Comparison of ENCODE assay signal across 18 cellular contexts in the genomic region with DNA sequence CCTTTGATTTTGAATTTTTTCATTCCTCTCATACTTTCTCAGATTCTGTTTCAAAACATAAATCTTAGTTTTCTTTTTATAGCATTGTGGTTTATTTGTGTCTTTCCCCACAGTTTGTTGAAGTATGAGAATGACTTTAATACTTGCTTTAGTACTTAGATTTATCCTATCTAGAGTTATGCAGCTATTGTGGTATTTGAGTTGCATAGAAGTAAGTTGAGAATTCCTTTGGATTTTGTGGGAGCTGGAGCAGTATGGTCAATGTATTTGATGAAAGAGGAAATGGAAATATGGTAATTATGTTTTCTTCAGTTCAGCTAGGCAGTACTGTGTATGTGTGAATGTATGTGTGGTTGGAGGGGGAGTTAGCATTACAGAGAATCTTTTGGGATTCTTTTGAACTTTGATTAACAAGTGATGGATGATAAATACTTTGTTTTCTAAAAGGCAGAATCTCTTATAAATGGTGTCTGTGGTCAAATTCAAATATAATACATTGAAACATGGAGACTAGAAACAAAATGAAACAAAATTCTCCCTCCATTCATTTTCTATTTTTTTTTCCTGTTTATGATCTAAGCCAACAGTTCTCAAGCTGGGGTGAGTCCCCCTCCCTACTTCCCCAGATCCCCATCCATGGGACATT. TPM values are rescaled to one million over a fixed set of nuclear protein-coding genes. Genes with fewer than 3 reads are reported as not detected.
DNase-seq lines count a peak whose midpoint lies in the region; ATAC-seq and TF ChIP-seq lines count a peak whose summit lies in the region.
"Had no signal": no experiment of that assay in that cellular context is flagged by ENCODE, and none has a peak within 500 bp of the region (broad histone marks: within the 10 kb centered on the region; RNA-seq: fewer than 3 reads in every experiment).

No MANE protein-coding gene starts in this region.

- H3K27ac Mint-ChIP-seq in GM23338 (peak overlapping the region; percentile 19; the same call in 1 of the 2 replicates), chondrocyte (ENCODE audit: unreplicated experiment) (peak overlapping the region; percentile 10)
- H3K27ac Mint-ChIP-seq: activated CD8-positive, alpha-beta T cell treated with anti-CD3 and anti-CD28 coated beads, Interleukin-2, amount 10 ng/mL, durations not matched to agents 7 days and 5 days had no signal

- no peaks in the 10 kb centered on the region for H3K9me2 ChIP-seq in GM23338 (ENCODE audit: insufficient read depth)

- H3K4me3 ChIP-seq in GM23338 (0 out of 2 replicates have a peak overlapping the region, but pooled peaks have one; percentile 14), neuron (ENCODE audit: low read length) (peak overlapping the region; percentile 69)
- H3K4me3 ChIP-seq: A549, lung, tibial nerve had no signal

- H3K4me1 ChIP-seq in GM23338 (ENCODE audit: insufficient read depth) (peaks cover 33% of the 10 kb centered on the region), neuron (ENCODE audit: insufficient read depth, low read length) (peaks cover 16% of the 10 kb centered on the region)

- 0 out of 2 replicates have a peak, but pooled peaks cover 4% of the 10 kb centered on the region for H3F3A ChIP-seq in GM23338 (replicated peaks; ENCODE audit: low read depth)

- intact Hi-C loops in posterior vena cava (cut with DNase I): no loop called here

- no peaks in the 10 kb centered on the region for H3K27me3 Mint-ChIP-seq in activated T-cell treated with anti-CD3 and anti-CD28 coated beads, Interleukin-2, amount 50 U/mL, for 4 hours (ENCODE audit: low read depth)
- H3K27me3 Mint-ChIP-seq in GM23338 (ENCODE audit: insufficient read depth, low read depth, poor library complexity): peaks cover 5% of the 10 kb centered on the region
- no peaks in the 10 kb centered on the region for H3K27me3 Mint-ChIP-seq in chondrocyte (ENCODE audit: low read depth)

- TF ChIP-seq CTCF in GM23338 (conservative IDR thresholded peaks at IDR 0.05; ENCODE audit: low read depth in 2 of 2) (no peak), chondrocyte (IDR thresholded peaks at IDR 0.05) (no peak)

- H3K4me1 Mint-ChIP-seq in activated T-cell treated with anti-CD3 and anti-CD28 coated beads, Interleukin-2, amount 50 U/mL, for 4 hours (ENCODE audit: low read depth): peaks cover 63% of the 10 kb centered on the region
- H3K4me1 Mint-ChIP-seq in GM23338 (peaks cover 41% of the 10 kb centered on the region), chondrocyte (ENCODE audit: low read depth) (peaks cover 44% of the 10 kb centered on the region)

- no peaks in the 10 kb centered on the region for H3K9me3 Mint-ChIP-seq in activated T-cell treated with anti-CD3 and anti-CD28 coated beads, Interleukin-2, amount 50 U/mL, for 4 hours
- no peaks in the 10 kb centered on the region for H3K9me3 Mint-ChIP-seq in GM23338
- no peaks in the 10 kb centered on the region for H3K9me3 Mint-ChIP-seq in chondrocyte (ENCODE audit: low read depth)

- peaks cover 80% of the 10 kb centered on the region for H3K79me2 ChIP-seq in GM23338 (replicated peaks; ENCODE audit: insufficient read depth)

- H4K20me1 ChIP-seq in GM23338 (replicated peaks; ENCODE audit: insufficient read depth): no peaks in the 10 kb centered on the region; the same call in 1 of the 2 replicates

- H2AFZ ChIP-seq in GM23338 (no peak overlapping the region), neuron (ENCODE audit: low read depth, low read length) (no peak overlapping the region)

- peak overlapping the region; percentile 40 for H3K4me3 Mint-ChIP-seq in activated T-cell treated with anti-CD3 and anti-CD28 coated beads, Interleukin-2, amount 50 U/mL, for 4 hours
- peak overlapping the region; percentile 12; the same call in 2 of the 3 replicates for H3K4me3 Mint-ChIP-seq in GM23338
- H3K4me3 Mint-ChIP-seq in chondrocyte (ENCODE audit: unreplicated experiment): no peak overlapping the region
- H3K4me3 Mint-ChIP-seq: activated CD8-positive, alpha-beta T cell treated with anti-CD3 and anti-CD28 coated beads, Interleukin-2, amount 10 ng/mL, durations not matched to agents 7 days and 5 days had no signal

- H3K9me3 ChIP-seq in neuron (ENCODE audit: low read length): no peaks in the 10 kb centered on the region
- H3K9me3 ChIP-seq: A549, Caco-2, neutrophil, sigmoid colon, tibial nerve had no signal

- H3K36me3 Mint-ChIP-seq in activated T-cell treated with anti-CD3 and anti-CD28 coated beads, Interleukin-2, amount 50 U/mL, for 4 hours (ENCODE audit: insufficient read depth): peaks cover 2% of the 10 kb centered on the region
- no peaks in the 10 kb centered on the region for H3K36me3 Mint-ChIP-seq in GM23338 (ENCODE audit: low read depth)
- no peaks in the 10 kb centered on the region for H3K36me3 Mint-ChIP-seq in chondrocyte (ENCODE audit: low read depth)

- no peak overlapping the region for H3K27ac ChIP-seq in GM23338 (ENCODE audit: low read depth)
- H3K27ac ChIP-seq: A549, neutrophil, tibial nerve had no signal

- no peak for ATAC-seq in activated T-cell treated with anti-CD3 and anti-CD28 coated beads, Interleukin-2, amount 50 U/mL, for 4 hours
- ATAC-seq in GM23338 (no peak), GM21381 (IDR thresholded peaks at IDR 0.05; ENCODE audit: unreplicated experiment) (no peak)
- ATAC-seq: A549; activated CD8-positive, alpha-beta T cell treated with anti-CD3 and anti-CD28 coated beads, Interleukin-2, amount 10 ng/mL, durations not matched to agents 7 days and 5 days had no signal

- DNase-seq in activated T-cell treated with anti-CD3 and anti-CD28 coated beads, Interleukin-2, amount 50 U/mL, for 4 hours: no peak
- no peak for DNase-seq in activated T-cell treated with anti-CD3 and anti-CD28 coated beads, Interleukin-2, amount 50 U/mL, for 1 hour
- DNase-seq in GM23338 (ENCODE audit: low spot score): no peak
- DNase-seq in chondrocyte (ENCODE audit: low spot score): no peak
- no peak for DNase-seq in NCI-H82 treated with DMSO at 0.1 percent for 48 hours (lab: John Stamatoyannopoulos, UW; ENCODE audit: unreplicated experiment)
- no peak for DNase-seq in posterior vena cava (ENCODE audit: low spot score)
- DNase-seq: activated CD8-positive, alpha-beta T cell treated with anti-CD3 and anti-CD28 coated beads, Interleukin-2, amount 10 ng/mL, durations not matched to agents 7 days and 5 days; Caco-2; GF-D8; NCI-H748 treated with DMSO at 0.1 percent for 48 hours; sigmoid colon; stimulated activated CD4-positive, alpha-beta T cell treated with anti-CD3 and anti-CD28 coated beads, Interleukin-4, amount 100 ng/mL, for 1 hour had no signal

- H3K36me3 ChIP-seq in GM23338 (ENCODE audit: insufficient read depth) (no peaks in the 10 kb centered on the region), neuron (ENCODE audit: insufficient read depth, low read length) (no peaks in the 10 kb centered on the region)
- H3K36me3 ChIP-seq: neutrophil, sigmoid colon, tibial nerve had no signal

- H3K27me3 ChIP-seq in GM23338 (ENCODE audit: insufficient read depth) (no peaks in the 10 kb centered on the region), neuron (ENCODE audit: insufficient read depth, low read length) (no peaks in the 10 kb centered on the region)
- H3K27me3 ChIP-seq: sigmoid colon, tibial nerve had no signal

- H3K4me2 ChIP-seq in GM23338: peak overlapping the region; percentile 64
- H3K4me2 ChIP-seq: A549 had no signal

TF ChIP-seq in GM23338, 12 proteins besides CTCF, POLR2A, EP300 and RAD21 (continues in another document):
- TF ChIP-seq, protein P1, sequence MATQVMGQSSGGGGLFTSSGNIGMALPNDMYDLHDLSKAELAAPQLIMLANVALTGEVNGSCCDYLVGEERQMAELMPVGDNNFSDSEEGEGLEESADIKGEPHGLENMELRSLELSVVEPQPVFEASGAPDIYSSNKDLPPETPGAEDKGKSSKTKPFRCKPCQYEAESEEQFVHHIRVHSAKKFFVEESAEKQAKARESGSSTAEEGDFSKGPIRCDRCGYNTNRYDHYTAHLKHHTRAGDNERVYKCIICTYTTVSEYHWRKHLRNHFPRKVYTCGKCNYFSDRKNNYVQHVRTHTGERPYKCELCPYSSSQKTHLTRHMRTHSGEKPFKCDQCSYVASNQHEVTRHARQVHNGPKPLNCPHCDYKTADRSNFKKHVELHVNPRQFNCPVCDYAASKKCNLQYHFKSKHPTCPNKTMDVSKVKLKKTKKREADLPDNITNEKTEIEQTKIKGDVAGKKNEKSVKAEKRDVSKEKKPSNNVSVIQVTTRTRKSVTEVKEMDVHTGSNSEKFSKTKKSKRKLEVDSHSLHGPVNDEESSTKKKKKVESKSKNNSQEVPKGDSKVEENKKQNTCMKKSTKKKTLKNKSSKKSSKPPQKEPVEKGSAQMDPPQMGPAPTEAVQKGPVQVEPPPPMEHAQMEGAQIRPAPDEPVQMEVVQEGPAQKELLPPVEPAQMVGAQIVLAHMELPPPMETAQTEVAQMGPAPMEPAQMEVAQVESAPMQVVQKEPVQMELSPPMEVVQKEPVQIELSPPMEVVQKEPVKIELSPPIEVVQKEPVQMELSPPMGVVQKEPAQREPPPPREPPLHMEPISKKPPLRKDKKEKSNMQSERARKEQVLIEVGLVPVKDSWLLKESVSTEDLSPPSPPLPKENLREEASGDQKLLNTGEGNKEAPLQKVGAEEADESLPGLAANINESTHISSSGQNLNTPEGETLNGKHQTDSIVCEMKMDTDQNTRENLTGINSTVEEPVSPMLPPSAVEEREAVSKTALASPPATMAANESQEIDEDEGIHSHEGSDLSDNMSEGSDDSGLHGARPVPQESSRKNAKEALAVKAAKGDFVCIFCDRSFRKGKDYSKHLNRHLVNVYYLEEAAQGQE (IDR thresholded peaks at IDR 0.05; ENCODE audit: unreplicated experiment): no peak
- TF ChIP-seq CREB1 (CRISPR knock-in tag; IDR thresholded peaks at IDR 0.05; ENCODE audit: low read depth): no peak
- TF ChIP-seq, protein P2, sequence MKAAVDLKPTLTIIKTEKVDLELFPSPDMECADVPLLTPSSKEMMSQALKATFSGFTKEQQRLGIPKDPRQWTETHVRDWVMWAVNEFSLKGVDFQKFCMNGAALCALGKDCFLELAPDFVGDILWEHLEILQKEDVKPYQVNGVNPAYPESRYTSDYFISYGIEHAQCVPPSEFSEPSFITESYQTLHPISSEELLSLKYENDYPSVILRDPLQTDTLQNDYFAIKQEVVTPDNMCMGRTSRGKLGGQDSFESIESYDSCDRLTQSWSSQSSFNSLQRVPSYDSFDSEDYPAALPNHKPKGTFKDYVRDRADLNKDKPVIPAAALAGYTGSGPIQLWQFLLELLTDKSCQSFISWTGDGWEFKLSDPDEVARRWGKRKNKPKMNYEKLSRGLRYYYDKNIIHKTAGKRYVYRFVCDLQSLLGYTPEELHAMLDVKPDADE (IDR thresholded peaks at IDR 0.05): no peak

RNA-seq across cellular contexts. Expression of a gene that starts 3.0 kb away (rescaled TPM):
- 1 to 10 TPM; 6.7 to 7.5 (median 7.0) TPM for total RNA-seq in activated T-cell treated with anti-CD3 and anti-CD28 coated beads, Interleukin-2, amount 50 U/mL, for 4 hours
- 15.3 and 15.6 TPM in 2 replicates for total RNA-seq in GM23338 (2014; rRNA removed; shearing (Covaris generic))
- polyA plus RNA-seq in GM23338 (2016; fragmentation: Nextera tagmentation; extraction: Ambion mirVana): 9.5 and 11.8 TPM in 2 replicates
- total RNA-seq in chondrocyte (10.2 to 12.3 TPM (median 12.3 TPM) in 3 replicates), posterior vena cava (10 to 100 TPM; 19.3 to 20.5 TPM)
